ENCODE assay signal across 1 cellular context in the genomic region with DNA sequence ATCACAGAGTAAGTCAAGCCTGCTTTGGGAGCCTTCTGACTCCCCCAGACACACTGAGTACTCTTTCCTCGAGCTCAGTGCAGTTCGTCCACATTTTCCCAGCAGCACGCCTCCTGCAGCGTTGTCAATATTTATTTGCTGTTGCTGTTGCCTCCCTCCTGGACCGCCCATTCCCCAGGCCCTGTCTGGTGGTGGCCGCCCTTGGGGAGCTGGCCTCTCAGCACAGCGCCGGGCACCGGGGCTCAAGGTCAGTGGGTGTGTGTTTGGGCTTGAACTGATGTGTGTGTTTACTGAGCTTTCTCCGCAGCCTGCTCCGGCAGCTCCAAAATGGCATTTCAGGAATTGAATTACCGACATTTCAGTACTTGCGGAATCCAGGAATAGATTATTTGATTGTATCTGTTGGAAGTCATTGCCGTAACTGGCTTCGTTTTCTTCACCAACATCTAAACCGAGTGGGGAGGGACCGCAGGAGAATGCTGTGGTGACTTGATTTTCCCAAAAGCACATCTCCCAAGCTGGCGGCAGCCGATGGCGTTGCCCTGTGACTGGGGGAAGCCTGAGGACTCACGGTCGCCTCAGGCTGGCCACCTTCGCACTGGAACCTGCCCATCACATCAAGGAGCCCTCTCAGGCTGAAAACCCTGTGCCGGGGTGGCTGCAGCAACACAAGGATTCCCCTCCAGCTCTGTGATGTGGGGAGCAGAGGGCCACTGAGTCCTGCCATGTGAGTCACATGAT.
TF ChIP-seq lines count a peak whose summit lies in the region.

No MANE protein-coding gene starts in this region.

TF ChIP-seq in IMR-90, 13 proteins besides CTCF, POLR2A, EP300 and RAD21:
- TF ChIP-seq FOS (IDR thresholded peaks at IDR 0.05; ENCODE audit: low read depth, low read length) (no peak), BHLHE40 (IDR thresholded peaks at IDR 0.05; ENCODE audit: low read depth, low read length) (no peak), MAZ (IDR thresholded peaks at IDR 0.05; ENCODE audit: borderline replicate concordance, low read depth, low read length) (no peak), MAFK (IDR thresholded peaks at IDR 0.05; ENCODE audit: low read depth, low read length) (no peak), SMC3 (IDR thresholded peaks at IDR 0.05; ENCODE audit: low read depth, low read length) (no peak), CHD1 (IDR thresholded peaks at IDR 0.05; ENCODE audit: low read depth, low read length) (no peak), CEBPB (IDR thresholded peaks at IDR 0.05; ENCODE audit: low read depth, low read length) (no peak), MXI1 (IDR thresholded peaks at IDR 0.05; ENCODE audit: borderline replicate concordance, low read depth, low read length) (no peak)
- TF ChIP-seq, protein P1, sequence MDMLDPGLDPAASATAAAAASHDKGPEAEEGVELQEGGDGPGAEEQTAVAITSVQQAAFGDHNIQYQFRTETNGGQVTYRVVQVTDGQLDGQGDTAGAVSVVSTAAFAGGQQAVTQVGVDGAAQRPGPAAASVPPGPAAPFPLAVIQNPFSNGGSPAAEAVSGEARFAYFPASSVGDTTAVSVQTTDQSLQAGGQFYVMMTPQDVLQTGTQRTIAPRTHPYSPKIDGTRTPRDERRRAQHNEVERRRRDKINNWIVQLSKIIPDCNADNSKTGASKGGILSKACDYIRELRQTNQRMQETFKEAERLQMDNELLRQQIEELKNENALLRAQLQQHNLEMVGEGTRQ (IDR thresholded peaks at IDR 0.05; ENCODE audit: low read depth, low read length), result no peak
- TF ChIP-seq, protein P2, sequence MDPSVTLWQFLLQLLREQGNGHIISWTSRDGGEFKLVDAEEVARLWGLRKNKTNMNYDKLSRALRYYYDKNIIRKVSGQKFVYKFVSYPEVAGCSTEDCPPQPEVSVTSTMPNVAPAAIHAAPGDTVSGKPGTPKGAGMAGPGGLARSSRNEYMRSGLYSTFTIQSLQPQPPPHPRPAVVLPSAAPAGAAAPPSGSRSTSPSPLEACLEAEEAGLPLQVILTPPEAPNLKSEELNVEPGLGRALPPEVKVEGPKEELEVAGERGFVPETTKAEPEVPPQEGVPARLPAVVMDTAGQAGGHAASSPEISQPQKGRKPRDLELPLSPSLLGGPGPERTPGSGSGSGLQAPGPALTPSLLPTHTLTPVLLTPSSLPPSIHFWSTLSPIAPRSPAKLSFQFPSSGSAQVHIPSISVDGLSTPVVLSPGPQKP (IDR thresholded peaks at IDR 0.05; ENCODE audit: borderline replicate concordance, low read depth, low read length), result no peak
